7 cellular contexts compared by ENCODE assay signal in the genomic region with DNA sequence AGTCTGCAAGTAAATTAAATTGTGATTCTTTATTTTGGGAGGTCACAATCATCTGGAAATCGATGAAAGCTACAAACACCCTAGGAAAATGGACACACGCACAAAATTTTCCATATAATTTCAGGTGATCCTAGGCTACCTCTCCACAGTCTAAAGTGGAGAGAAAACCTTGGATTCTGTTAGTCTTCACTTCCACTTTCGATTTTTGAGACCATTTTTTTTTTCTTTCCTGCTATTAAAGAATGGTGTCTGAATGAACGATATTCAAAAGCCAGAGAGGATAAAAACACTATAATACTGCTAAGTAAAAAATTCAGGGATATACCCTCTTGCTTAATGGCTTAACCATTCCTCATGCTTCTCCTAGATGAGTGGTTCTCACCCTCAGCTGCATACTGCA. TPM values are rescaled to one million over a fixed set of nuclear protein-coding genes. Genes with fewer than 3 reads are reported as not detected.
DNase-seq lines count a peak whose midpoint lies in the region; ATAC-seq and TF ChIP-seq lines count a peak whose summit lies in the region.

No MANE protein-coding gene starts in this region.

- DNase-seq in HL-60 (ENCODE audit: low read depth in 1 of 2, low spot score in 1 of 2), result no peak
- no peak for DNase-seq in activated B cell treated with CpG ODN at 0.5 μM for 24 hours
- DNase-seq in stomach, result no peak
- DNase-seq in D341Med (ENCODE audit: low spot score), result no peak

- H3K36me3 ChIP-seq in iPS-15b (ENCODE audit: control insufficient read depth, insufficient read depth, low read length) (no peaks in the 10 kb centered on the region), stomach (no peaks in the 10 kb centered on the region)

- H3K4me1 Mint-ChIP-seq in activated B cell treated with CpG ODN at 0.5 μM for 24 hours, result peaks cover 58% of the 10 kb centered on the region

- intact Hi-C loops in activated B cell treated with CpG ODN at 0.5 μM for 24 hours (cut with micrococcal nuclease) (loop anchor here (5.0 to 10.0 kb wide), 4 partner anchors 241 to 779 kb away; a partner anchor contains a TSS), stomach (cut with DNase I; ENCODE audit: low total_unique reads) (no loop called here)

- H3K9me3 ChIP-seq in iPS-15b (ENCODE audit: control insufficient read depth, insufficient read depth, low read length), result no peaks in the 10 kb centered on the region
- H3K9me3 ChIP-seq in stomach, result no peaks in the 10 kb centered on the region

- H3K4me3 ChIP-seq in HL-60 (replicated peaks; ENCODE audit: insufficient read depth, low read length), result peak overlapping the region; percentile 74
- H3K4me3 ChIP-seq in iPS-15b (ENCODE audit: low read depth, low read length), result peak overlapping the region; percentile 69
- peak overlapping the region; percentile 65 to 84 (median 76) for H3K4me3 ChIP-seq in stomach

- H3K9me3 Mint-ChIP-seq in activated B cell treated with CpG ODN at 0.5 μM for 24 hours, result no peaks in the 10 kb centered on the region

- no peak for TF ChIP-seq POLR2A in stomach (IDR thresholded peaks at IDR 0.05)

- H3K27ac ChIP-seq in HL-60 (replicated peaks) (peak overlapping the region; percentile 84), stomach (peak overlapping the region in 4 of 5 donors; percentile 94 to 100 (median 98))

- peak overlapping the region; percentile 91 for H3K27ac Mint-ChIP-seq in activated B cell treated with CpG ODN at 0.5 μM for 24 hours

- 16 to 23% (median 22%) methylated on average over 4 of the region's 4 CpGs for WGBS in stomach, 5 donors

- POLR2A ChIA-PET in activated B cell treated with CpG ODN at 0.5 μM for 24 hours (lab: Charles Lee), result interaction anchor here (0.5 to 3.1 kb wide), 4 partner anchors 22 to 1423 kb away, joined by 3 to 14 read pairs (median 6); a partner anchor contains a TSS

- ATAC-seq in activated B cell treated with CpG ODN at 0.5 μM for 24 hours (ENCODE audit: low read depth) (no peak), HG02870 (IDR thresholded peaks at IDR 0.05; ENCODE audit: unreplicated experiment) (no peak), HG02973 (IDR thresholded peaks at IDR 0.05; ENCODE audit: unreplicated experiment) (no peak)

- CTCF ChIA-PET in activated B cell treated with CpG ODN at 0.5 μM for 24 hours (lab: Charles Lee), result interaction anchor here (1.2 to 1.8 kb wide), 2 partner anchors 196 to 615 kb away, joined by 3 to 4 read pairs; no protein-coding TSS in a partner anchor

- H3K4me1 ChIP-seq in iPS-15b (ENCODE audit: control insufficient read depth, insufficient read depth, low read length), result peaks cover 23% of the 10 kb centered on the region
- H3K4me1 ChIP-seq in stomach, result peaks cover 40 to 81% (median 50%) of the 10 kb centered on the region in 4 donors

- TF ChIP-seq EP300 in stomach (IDR thresholded peaks at IDR 0.05), result no peak

- H3K36me3 Mint-ChIP-seq in activated B cell treated with CpG ODN at 0.5 μM for 24 hours (ENCODE audit: low read depth), result peaks cover 5% of the 10 kb centered on the region

- H3K9ac ChIP-seq in iPS-15b (ENCODE audit: low read depth, low read length), result no peak overlapping the region

- H3K27me3 ChIP-seq in HL-60 (ENCODE audit: insufficient read depth, poor library complexity, severe bottlenecking), result no peaks in the 10 kb centered on the region
- H3K27me3 ChIP-seq in iPS-15b (ENCODE audit: control insufficient read depth, insufficient read depth, low read length), result no peaks in the 10 kb centered on the region
- no peaks in the 10 kb centered on the region for H3K27me3 ChIP-seq in stomach

- TF ChIP-seq CTCF in HL-60 (IDR thresholded peaks at IDR 0.05; ENCODE audit: insufficient read depth, low read length), result no peak
- TF ChIP-seq CTCF in activated B cell treated with CpG ODN at 0.5 μM for 24 hours (IDR thresholded peaks at IDR 0.05), result no peak
- TF ChIP-seq CTCF in stomach (IDR thresholded peaks at IDR 0.05), result no peak

- peak overlapping the region; percentile 95 for H3K4me3 Mint-ChIP-seq in activated B cell treated with CpG ODN at 0.5 μM for 24 hours

- H3K27me3 Mint-ChIP-seq in activated B cell treated with CpG ODN at 0.5 μM for 24 hours, result no peaks in the 10 kb centered on the region

RNA-seq across cellular contexts. Expression of a gene that starts 1.7 kb away (rescaled TPM):
- total RNA-seq in activated B cell treated with CpG ODN at 0.5 μM for 24 hours (29.9 and 32.1 TPM in 2 replicates), stomach (100 to 1,000 TPM in 3 of 5 donors, 10 to 100 TPM in 2; 15.6 to 196 (median 108) TPM)
- 10 to 100 TPM; 36.4 to 75.5 (median 44.3) TPM for polyA plus RNA-seq in stomach

RNA-seq across cellular contexts. Expression of a gene that starts 28.2 kb away (rescaled TPM):
- 9.1 and 11.3 TPM in 2 replicates for total RNA-seq in activated B cell treated with CpG ODN at 0.5 μM for 24 hours
- total RNA-seq in stomach, result 10 to 100 TPM; 18.7 to 49.6 (median 25.2) TPM
- 10 to 100 TPM; 55.5 to 86.1 (median 55.7) TPM for polyA plus RNA-seq in stomach

RNA-seq across cellular contexts. Expression of a gene that starts 49.4 kb away (rescaled TPM):
- total RNA-seq in activated B cell treated with CpG ODN at 0.5 μM for 24 hours (0.49 TPM in 1 of 2 replicates, not detected in the other), stomach (1 to 10 TPM in 2 of 5 donors, not detected in 3; 3.3 to 8.4 TPM)
- polyA plus RNA-seq in stomach, result 1 to 10 TPM; 2.1 to 2.8 (median 2.7) TPM
